ENCODE assay signal across 8 cellular contexts in the genomic region with DNA sequence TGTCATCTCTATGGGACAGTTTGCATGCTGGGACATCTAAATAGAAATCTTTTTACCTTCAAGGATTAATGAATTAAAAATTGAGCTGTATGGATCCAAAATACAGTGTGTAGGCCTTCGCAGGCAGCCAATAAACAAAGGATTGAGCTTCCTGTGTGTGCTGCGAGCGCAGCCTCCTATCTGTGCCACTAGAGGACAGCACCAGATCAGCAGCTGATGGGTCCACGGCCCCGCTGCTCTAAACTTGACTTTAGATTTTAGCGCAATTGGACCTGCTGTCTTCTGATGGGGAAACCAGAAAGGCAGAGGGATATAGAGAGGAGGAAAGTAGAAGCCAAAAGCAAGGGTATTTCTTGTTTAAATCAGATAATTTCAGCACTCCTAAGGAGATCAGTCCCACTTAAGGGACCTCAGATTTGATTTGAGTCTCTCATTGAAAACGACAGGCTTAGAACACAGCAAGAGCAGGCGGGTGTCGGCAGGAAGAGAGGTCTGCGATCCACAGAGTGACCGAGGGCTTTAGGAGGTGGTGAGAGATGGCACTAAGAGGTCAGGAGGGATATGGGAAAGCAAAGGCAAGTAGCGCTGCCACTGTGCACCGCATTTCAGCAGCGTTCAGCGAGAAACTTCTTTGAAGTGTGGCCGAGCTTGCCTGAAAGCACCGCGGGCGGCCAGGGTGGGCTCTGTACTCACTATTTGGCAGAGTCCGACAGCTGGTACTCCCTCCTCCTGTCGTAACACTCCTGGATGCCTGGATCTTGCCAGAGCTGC.
DNase-seq lines count a peak whose midpoint lies in the region; ATAC-seq, FAIRE-seq and TF ChIP-seq lines count a peak whose summit lies in the region.

No MANE protein-coding gene starts in this region.

- peak overlapping the region; percentile 1 for H3K4me3 Mint-ChIP-seq in T-helper 1 cell treated with Interleukin-12 subunit alpha and Interleukin-12 subunit beta and Interleukin-4 antibody, amounts not matched to agents 30 μg/mL and 1 μg/mL, for 36 hours

- H3K27me3 Mint-ChIP-seq in T-helper 1 cell treated with Interleukin-12 subunit alpha and Interleukin-12 subunit beta and Interleukin-4 antibody, amounts not matched to agents 30 μg/mL and 1 μg/mL, for 36 hours (ENCODE audit: low read depth), result peaks cover 3% of the 10 kb centered on the region

- peaks cover 4% of the 10 kb centered on the region for H3K4me1 Mint-ChIP-seq in T-helper 1 cell treated with Interleukin-12 subunit alpha and Interleukin-12 subunit beta and Interleukin-4 antibody, amounts not matched to agents 30 μg/mL and 1 μg/mL, for 36 hours (ENCODE audit: low read depth)

- H3K27ac ChIP-seq in MM.1S (ENCODE audit: low read length) (no peak overlapping the region), mammary epithelial cell (ENCODE audit: insufficient read depth, low read depth, low read length) (no peak overlapping the region), kidney (ENCODE audit: low read depth in 2 of 2, low read length in 2 of 2) (no peak overlapping the region)

- CTCF ChIA-PET in mammary epithelial cell (lab: Charles Lee; ENCODE audit: low non-redundant PET), result interaction anchor here (0.5 to 1.0 kb wide), 10 partner anchors 21 to 805 kb away, joined by 3 to 17 read pairs (median 4); no protein-coding TSS in a partner anchor

- H3K4me2 ChIP-seq in MM.1S (ENCODE audit: low read depth, low read length) (no peak overlapping the region), mammary epithelial cell (ENCODE audit: insufficient read depth, low read depth, low read length) (no peak overlapping the region)

- H4K20me1 ChIP-seq in MM.1S (ENCODE audit: insufficient read depth, low read length) (no peaks in the 10 kb centered on the region), mammary epithelial cell (ENCODE audit: insufficient read depth, low read length) (no peaks in the 10 kb centered on the region)

- H3K36me3 Mint-ChIP-seq in T-helper 1 cell treated with Interleukin-12 subunit alpha and Interleukin-12 subunit beta and Interleukin-4 antibody, amounts not matched to agents 30 μg/mL and 1 μg/mL, for 36 hours (ENCODE audit: low read depth), result no peaks in the 10 kb centered on the region

- 51% methylated on average over 21 of the region's 21 CpGs for WGBS in mammary epithelial cell (ENCODE audit: low coverage, missing lambda C conversion rate)

- DNase-seq in NCI-H146 (lab: John Stamatoyannopoulos, UW) (peak; percentile 40), NCI-H146 treated with DMSO at 0.1 percent for 48 hours (lab: John Stamatoyannopoulos, UW; ENCODE audit: unreplicated experiment) (no peak), MM.1S (peak; percentile 38), mammary epithelial cell (peak; percentile 36), kidney (peak; percentile 82)
- DNase-seq in stimulated activated CD4-positive, alpha-beta T cell treated with anti-CD3 and anti-CD28 coated beads, Interleukin-1b, Interleukin-23, amount 100 ng/mL, for 24 hours (ENCODE audit: low read depth in 4 of 4, low spot score in 1 of 4), result peak in 3 of 4 experiments; percentile 18 to 25 (median 20)

- H3K4me3 ChIP-seq in MM.1S (ENCODE audit: low read length) (no peak overlapping the region), mammary epithelial cell (replicated peaks in 1 of 3; ENCODE audit: insufficient read depth in 1 of 3, low read depth in 2 of 3, low read length in 3 of 3) (no peak overlapping the region), kidney (ENCODE audit: low read length in 2 of 2) (no peak overlapping the region)

- TF ChIP-seq CTCF in MM.1S (IDR thresholded peaks at IDR 0.05; ENCODE audit: low read length), result peak; percentile 92
- TF ChIP-seq CTCF in mammary epithelial cell (conservative IDR thresholded peaks at IDR 0.05 in 1 of 2, IDR thresholded peaks at IDR 0.05 in 1 of 2; ENCODE audit: extremely low read depth in 1 of 2, insufficient read depth in 1 of 2, low read depth in 1 of 2, low read length in 2 of 2), result peak; percentile 99
- TF ChIP-seq CTCF in kidney (IDR thresholded peaks at IDR 0.05; ENCODE audit: borderline replicate concordance, extremely low read depth, insufficient read depth), result peak; percentile 94

- H3K79me2 ChIP-seq in MM.1S (ENCODE audit: low read length) (no peaks in the 10 kb centered on the region), mammary epithelial cell (ENCODE audit: insufficient read depth, low read length) (no peaks in the 10 kb centered on the region)

- H3K27me3 ChIP-seq in MM.1S (replicated peaks; ENCODE audit: insufficient read depth, low read length) (no peaks in the 10 kb centered on the region), mammary epithelial cell (ENCODE audit: insufficient read depth, low read length) (no peaks in the 10 kb centered on the region)

- no peaks in the 10 kb centered on the region for H3K9me3 ChIP-seq in MM.1S (replicated peaks; ENCODE audit: insufficient read depth, low read length)
- H3K9me3 ChIP-seq in mammary epithelial cell (replicated peaks; ENCODE audit: insufficient read depth, low read length), result no peaks in the 10 kb centered on the region
- no peaks in the 10 kb centered on the region for H3K9me3 ChIP-seq in kidney (ENCODE audit: control insufficient read depth in 1 of 2, low read length in 2 of 2)

- no peaks in the 10 kb centered on the region for H3K36me3 ChIP-seq in MM.1S (replicated peaks; ENCODE audit: insufficient read depth, low read length)
- no peaks in the 10 kb centered on the region for H3K36me3 ChIP-seq in mammary epithelial cell (ENCODE audit: insufficient read depth, low read length)
- H3K36me3 ChIP-seq in kidney (ENCODE audit: control insufficient read depth in 1 of 2, insufficient read depth in 2 of 2, low read length in 2 of 2), result no peaks in the 10 kb centered on the region

- intact Hi-C loops in mammary epithelial cell (cut with micrococcal nuclease) (loop anchor here (1.0 to 10.0 kb wide), 6 partner anchors 54 to 687 kb away; no protein-coding TSS in a partner anchor), kidney (cut with DNase I) (no loop called here)

- BruUV-seq in mammary epithelial cell (replicated peaks; lab: Mats Ljungman, UMichigan), result no TSS peak

- no peak overlapping the region for H3K9ac ChIP-seq in MM.1S (ENCODE audit: low read length)
- H3K9ac ChIP-seq in mammary epithelial cell (ENCODE audit: insufficient read depth, low read length), result no peak overlapping the region
- H3K9ac ChIP-seq in kidney (ENCODE audit: low read length in 2 of 2), result no peak overlapping the region

- no peaks in the 10 kb centered on the region for H3F3A ChIP-seq in MM.1S (ENCODE audit: insufficient read depth, low read length)

- in situ Hi-C loops in mammary epithelial cell (cut with MboI; ENCODE audit: low sequenced_read_pairs in 2 of 2), result no loop called here

- no peak for FAIRE-seq in kidney (lab: Jason Lieb, UNC)

- no peaks in the 10 kb centered on the region for H3K9me3 Mint-ChIP-seq in T-helper 1 cell treated with Interleukin-12 subunit alpha and Interleukin-12 subunit beta and Interleukin-4 antibody, amounts not matched to agents 30 μg/mL and 1 μg/mL, for 36 hours

- H3K4me1 ChIP-seq in MM.1S (ENCODE audit: low read length), result no peaks in the 10 kb centered on the region
- H3K4me1 ChIP-seq in mammary epithelial cell (ENCODE audit: insufficient read depth, low read length), result no peaks in the 10 kb centered on the region
- no peaks in the 10 kb centered on the region for H3K4me1 ChIP-seq in kidney (ENCODE audit: control insufficient read depth in 1 of 2, insufficient read depth in 1 of 2, low read depth in 1 of 2, low read length in 2 of 2)

- H2AFZ ChIP-seq in MM.1S (ENCODE audit: low read length) (no peak overlapping the region), mammary epithelial cell (ENCODE audit: low read depth, low read length) (no peak overlapping the region)

- peak; percentile 77 for ATAC-seq in GM21825 (IDR thresholded peaks at IDR 0.05; ENCODE audit: unreplicated experiment)

- H3K9me2 ChIP-seq in MM.1S (replicated peaks; ENCODE audit: insufficient read depth, low read length), result no peaks in the 10 kb centered on the region

- H3K27ac Mint-ChIP-seq in T-helper 1 cell treated with Interleukin-12 subunit alpha and Interleukin-12 subunit beta and Interleukin-4 antibody, amounts not matched to agents 30 μg/mL and 1 μg/mL, for 36 hours, result no peak overlapping the region

- dilution Hi-C loops in mammary epithelial cell (cut with HindIII; ENCODE audit: low sequenced_read_pairs), result no loop called here
